8 cellular contexts compared by ENCODE assay signal in genomic region chr14:91323671-91324605, GRCh38.
A peak's percentile ranks its signal among the peaks of the same experiment; 100 is the strongest.
DNase-seq lines count a peak whose midpoint lies in the region; ATAC-seq and TF ChIP-seq lines count a peak whose summit lies in the region.

No MANE protein-coding gene starts in this region.

- H3K27me3 Mint-ChIP-seq in IgD-negative memory B cell, result no peaks in the 10 kb centered on the region

- H3K9me3 Mint-ChIP-seq in IgD-negative memory B cell, result no peaks in the 10 kb centered on the region

- peak overlapping the region; percentile 92 for H3K4me2 ChIP-seq in DOHH2 (ENCODE audit: low read length)

- peaks cover 5% of the 10 kb centered on the region for H3K36me3 Mint-ChIP-seq in IgD-negative memory B cell

- no peaks in the 10 kb centered on the region for H4K20me1 ChIP-seq in DOHH2 (ENCODE audit: control insufficient read depth, insufficient read depth, low read depth, low read length)

- ATAC-seq in GM21529 (IDR thresholded peaks at IDR 0.05; ENCODE audit: unreplicated experiment) (peak; percentile 73), thoracic aorta (ENCODE audit: insufficient number of reproducible peaks, low FRiP score, low read depth) (peak; percentile 43)

- H3K4me1 ChIP-seq in DOHH2 (ENCODE audit: control insufficient read depth, low read length) (peaks cover 65% of the 10 kb centered on the region), ovary (ENCODE audit: insufficient read depth) (peaks cover 3% of the 10 kb centered on the region), thoracic aorta (ENCODE audit: control insufficient read depth in 1 of 2, low read depth in 2 of 2) (peaks cover 0 to 8% of the 10 kb centered on the region in 2 donors)

- no peak for TF ChIP-seq POLR2A in ovary (IDR thresholded peaks at IDR 0.05)

- peaks cover 95% of the 10 kb centered on the region for H3K36me3 ChIP-seq in DOHH2 (ENCODE audit: control insufficient read depth, low read length)
- H3K36me3 ChIP-seq in ovary, result no peaks in the 10 kb centered on the region
- no peaks in the 10 kb centered on the region for H3K36me3 ChIP-seq in thoracic aorta

- no peak for TF ChIP-seq EP300 in ovary (IDR thresholded peaks at IDR 0.05)

- no peaks in the 10 kb centered on the region for H3K9me3 ChIP-seq in DOHH2 (ENCODE audit: control insufficient read depth, insufficient read depth, low read length)
- no peaks in the 10 kb centered on the region for H3K9me3 ChIP-seq in ovary
- no peaks in the 10 kb centered on the region for H3K9me3 ChIP-seq in thoracic aorta

- DNase-seq in RPMI7951 (ENCODE audit: low read depth) (peak; percentile 53), activated gamma-delta T cell (lab: John Stamatoyannopoulos, UW) (peak; percentile 70), foreskin melanocyte (peak; percentile 21), ovary (peak; percentile 79 to 92 (median 88)), thoracic aorta (ENCODE audit: low spot score) (peak; percentile 51)

- H3K27ac ChIP-seq in DOHH2 (ENCODE audit: low read depth, low read length) (peak overlapping the region; percentile 96), ovary (peak overlapping the region; percentile 2 to 19), thoracic aorta (peak overlapping the region; percentile 40 to 58)

- H3K4me3 ChIP-seq in DOHH2 (ENCODE audit: low read length) (peak overlapping the region; percentile 70), ovary (peak overlapping the region; percentile 25), thoracic aorta (peak overlapping the region; percentile 74)

- H3K79me2 ChIP-seq in DOHH2 (ENCODE audit: control insufficient read depth, low read length), result peaks cover 32% of the 10 kb centered on the region

- peak; percentile 99 for TF ChIP-seq CTCF in DOHH2 (IDR thresholded peaks at IDR 0.05; ENCODE audit: low read depth, low read length, poor library complexity, severe bottlenecking)
- TF ChIP-seq CTCF in ovary (IDR thresholded peaks at IDR 0.05), result peak; percentile 77 to 83 (median 80)
- TF ChIP-seq CTCF in thoracic aorta (IDR thresholded peaks at IDR 0.05), result peak; percentile 96

- H3K27me3 ChIP-seq in DOHH2 (ENCODE audit: control insufficient read depth, low read length) (no peaks in the 10 kb centered on the region), ovary (no peaks in the 10 kb centered on the region), thoracic aorta (replicated peaks; ENCODE audit: insufficient read depth) (no peaks in the 10 kb centered on the region)

- peaks cover 41% of the 10 kb centered on the region for H3F3A ChIP-seq in DOHH2 (ENCODE audit: control insufficient read depth, insufficient read depth)

- no peaks in the 10 kb centered on the region for H3K9me2 ChIP-seq in DOHH2 (replicated peaks; ENCODE audit: control insufficient read depth, low read length)

- peak overlapping the region; percentile 83 to 96 (median 89) for H3K4me3 Mint-ChIP-seq in IgD-negative memory B cell

- WGBS in ovary, 3 donors, result 19 to 42% (median 41%) methylated on average over 25 of the region's 25 CpGs

- peaks cover 26 to 46% (median 38%) of the 10 kb centered on the region in 3 donors for H3K4me1 Mint-ChIP-seq in IgD-negative memory B cell

- H3K27ac Mint-ChIP-seq in IgD-negative memory B cell, result peak overlapping the region; percentile 99

- intact Hi-C loops in ovary (cut with DNase I), result loop anchor here in 2 of 4 donors (1.0 to 10.0 kb wide), 2 partner anchors 91 to 94 kb away; partner anchors contain the start of gene CCDC88C (in 1 of the 2)

Comparison
In these comparisons a context has a peak if more than half of its experiments do, and no peak if none do; other contexts are left out.
1. Peak in every context shown above with its lines: DNase-seq, ATAC-seq, H3K4me3 ChIP-seq and H3K27ac ChIP-seq.
2. H3K27ac ChIP-seq: peak in every context shown above with its lines; median percentile 96 in DOHH2; 49 in thoracic aorta; 10 in ovary.
3. DNase-seq: peak in every context shown above with its lines; median percentile 88 in ovary; 70 in activated gamma-delta T cell; 53 in RPMI7951; 51 in thoracic aorta; 21 in foreskin melanocyte.